Comparison of ENCODE assay signal across 8 cellular contexts in the genomic region with DNA sequence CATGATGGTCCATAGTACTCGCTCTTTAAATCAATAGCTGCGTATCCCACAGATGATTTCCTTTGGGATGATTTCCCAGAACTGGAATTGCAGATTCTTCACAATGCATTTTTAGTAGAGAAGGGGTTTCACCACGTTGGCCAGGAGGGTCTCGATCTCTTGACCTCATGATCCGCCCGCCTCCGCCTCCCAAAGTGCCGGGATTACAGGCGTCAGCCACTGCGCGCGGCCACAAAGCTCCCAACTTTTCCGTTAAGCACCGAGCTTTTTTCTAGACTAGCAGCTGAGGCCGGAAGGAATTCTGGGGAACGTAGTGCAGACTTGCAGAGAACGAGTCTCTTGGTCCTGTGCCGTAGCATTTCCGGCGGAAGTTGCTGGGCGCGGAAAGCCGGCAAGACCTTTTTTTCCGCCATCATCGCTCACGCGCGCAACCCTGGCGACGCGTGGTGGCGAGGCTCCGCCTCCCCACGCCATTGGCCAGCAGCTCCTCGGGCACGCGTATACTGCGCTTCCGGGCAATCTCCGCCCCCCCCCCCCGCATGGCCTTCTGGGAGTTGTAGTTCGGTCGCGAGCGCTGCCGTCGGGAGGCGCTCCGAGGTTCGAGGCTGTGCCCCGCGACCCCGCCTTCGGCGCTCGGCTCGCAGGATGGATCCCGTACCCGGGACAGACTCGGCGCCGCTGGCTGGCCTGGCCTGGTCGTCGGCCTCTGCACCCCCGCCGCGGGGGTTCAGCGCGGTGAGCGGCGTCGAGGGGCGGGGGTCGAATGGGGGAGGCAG. TPM values are rescaled to one million over a fixed set of nuclear protein-coding genes. Genes with fewer than 3 reads are reported as not detected.
A peak's percentile ranks its signal among the peaks of the same experiment; 100 is the strongest.
DNase-seq lines count a peak whose midpoint lies in the region; ATAC-seq and TF ChIP-seq lines count a peak whose summit lies in the region.

A gene (plus strand): TSS at position 557 of the 776 bp plus-strand sequence. CDS start 89 bp downstream, at position 646.

- H3K27me3 ChIP-seq in prostate gland (replicated peaks; ENCODE audit: insufficient read depth) = no peaks in the 10 kb centered on the region

- peak; percentile 87 for ATAC-seq in HG02938 (IDR thresholded peaks at IDR 0.05; ENCODE audit: unreplicated experiment)
- peak; percentile 99 for ATAC-seq in left ventricle myocardium superior

- no peaks in the 10 kb centered on the region for H3K36me3 ChIP-seq in prostate gland
- no peaks in the 10 kb centered on the region for H3K36me3 ChIP-seq in urinary bladder (ENCODE audit: insufficient read depth)

- no peaks in the 10 kb centered on the region for H3K9me3 ChIP-seq in prostate gland

- intact Hi-C loops in T-helper 2 cell treated with Interferon-gamma antibody and Interleukin-4, amounts not matched to agents 100 ng/mL and 5 ng/mL, for 36 hours (cut with micrococcal nuclease) = loop anchor here (1.0 kb wide), 3 partner anchors 14 to 110 kb away; a partner anchor contains a TSS
- intact Hi-C loops in left ventricle myocardium superior (cut with micrococcal nuclease) (no loop called here), prostate gland (cut with DNase I) (no loop called here)

- H3K4me1 ChIP-seq in prostate gland (replicated peaks) (peaks cover 5% of the 10 kb centered on the region), urinary bladder (ENCODE audit: insufficient read depth) (peaks cover 4% of the 10 kb centered on the region)

- H3K4me3 ChIP-seq in prostate gland (peak within 1 kb of the TSS; percentile 88 to 95), urinary bladder (ENCODE audit: low read depth, low read length) (peak within 1 kb of the TSS; percentile 61)

- WGBS in prostate gland = 0% methylated on average over 44 of the region's 74 CpGs
- WGBS in urinary bladder = under 1% methylated on average over 74 of the region's 74 CpGs

- TF ChIP-seq CTCF in GM13976 (IDR thresholded peaks at IDR 0.05; ENCODE audit: borderline replicate concordance, control extremely low read depth, extremely low read depth, insufficient read depth, missing control alignments) (no peak), prostate gland (IDR thresholded peaks at IDR 0.05) (peak in 2 of 4 experiments; percentile 7 to 24)

- H3K27ac ChIP-seq in prostate gland (peak within 1 kb of the TSS; percentile 72 to 73), urinary bladder (ENCODE audit: low read depth) (peak within 1 kb of the TSS; percentile 54)

- in situ Hi-C loops in GM13976 (cut with MboI; ENCODE audit: low sequenced_read_pairs, unreplicated experiment) = no loop called here

- DNase-seq in GM13976 (ENCODE audit: low spot score) (peak; percentile 99), NCI-H187 treated with DMSO at 0.1 percent for 48 hours (lab: John Stamatoyannopoulos, UW) (peak; percentile 65), anterior cingulate cortex (lab: John Stamatoyannopoulos, UW) (peak; percentile 79 to 99 (median 97)), left ventricle myocardium superior (peak; percentile 98), prostate gland (ENCODE audit: low spot score) (peak; percentile 97)

- TF ChIP-seq POLR2A in prostate gland (IDR thresholded peaks at IDR 0.05) = peak; percentile 48

RNA-seq across cellular contexts. Expression of the gene that starts here (rescaled TPM):
- 36.4 and 38.5 TPM in 2 replicates for total RNA-seq in T-helper 2 cell treated with Interferon-gamma antibody and Interleukin-4, amounts not matched to agents 100 ng/mL and 5 ng/mL, for 36 hours
- 18.9 TPM for total RNA-seq in left ventricle myocardium superior
- 10 to 100 TPM; 71.2 to 75.7 TPM for total RNA-seq in prostate gland
- total RNA-seq in urinary bladder = 25.7 TPM
- polyA plus RNA-seq in urinary bladder = 66.4 TPM

Comparison
In these comparisons a context has a peak if more than half of its experiments do, and no peak if none do; other contexts are left out.
1. Peak in every context shown above with its lines: DNase-seq, ATAC-seq, H3K4me3 ChIP-seq and H3K27ac ChIP-seq.